18 cellular contexts compared by ENCODE assay signal in genomic region chr16:89601906-89602272, GRCh38. TPM values are rescaled to one million over a fixed set of nuclear protein-coding genes. Genes with fewer than 3 reads are reported as not detected.
DNase-seq lines count a peak whose midpoint lies in the region; ATAC-seq, FAIRE-seq and TF ChIP-seq lines count a peak whose summit lies in the region.
"Had no signal": no experiment of that assay in that cellular context is flagged by ENCODE, and none has a peak within 500 bp of the region (broad histone marks: within the 10 kb centered on the region; RNA-seq: fewer than 3 reads in every experiment).

No MANE protein-coding gene starts in this region.

- no peaks in the 10 kb centered on the region for H3K36me3 Mint-ChIP-seq in stimulated activated naive B cell treated with anti-CD40 and anti-IgM and Interleukin-4, amounts not matched to agents 10 μg/mL and 1 μg/mL and 100 μg/mL, for 72 hours

- H3K79me1 ChIP-seq in H1 (ENCODE audit: low read depth, low read length), result no peaks in the 10 kb centered on the region
- H3K79me1 ChIP-seq in neuronal stem cell (ENCODE audit: low read depth, low read length), result no peaks in the 10 kb centered on the region

- POLR2A ChIA-PET in H1 (lab: Charles Lee; ENCODE audit: partially characterized antibody), result interaction anchor here (0.7 to 1.8 kb wide), 11 partner anchors 10 to 109 kb away, joined by 3 to 8 read pairs (median 3); partner anchors contain the start of gene CHMP1A

- no peak for FAIRE-seq in H1 (lab: Jason Lieb, UNC)

- H2AK5ac ChIP-seq in H1 (ENCODE audit: low read depth, low read length) (no peak overlapping the region), neuronal stem cell (ENCODE audit: low read depth, low read length) (peak overlapping the region; percentile 93)

- no peaks in the 10 kb centered on the region for H3K36me3 ChIP-seq in DND-41 (ENCODE audit: insufficient read depth, low read length)
- no peaks in the 10 kb centered on the region for H3K36me3 ChIP-seq in NT2/D1 (ENCODE audit: insufficient read depth, insufficient read length, low read length)
- no peaks in the 10 kb centered on the region for H3K36me3 ChIP-seq in H1 (ENCODE audit: control insufficient read depth in 2 of 4, insufficient read depth in 4 of 4, low read length in 3 of 4)
- no peaks in the 10 kb centered on the region for H3K36me3 ChIP-seq in neuronal stem cell (replicated peaks in 1 of 2; ENCODE audit: control insufficient read depth in 2 of 2, insufficient read depth in 2 of 2, low read length in 2 of 2)
- H3K36me3 ChIP-seq in testis (ENCODE audit: low read depth, missing control alignments), result no peaks in the 10 kb centered on the region
- H3K36me3 ChIP-seq: thoracic aorta had no signal

- peaks cover 2% of the 10 kb centered on the region for H3K23me2 ChIP-seq in H1 (ENCODE audit: low read depth, low read length)

- H3K9ac ChIP-seq in DND-41 (ENCODE audit: low read depth, low read length) (peak overlapping the region; percentile 24; the same call in 1 of the 2 replicates), NT2/D1 (ENCODE audit: insufficient read length, low read depth) (peak overlapping the region; percentile 74), H1 (replicated peaks in 1 of 4; ENCODE audit: extremely low read depth in 1 of 4, low read depth in 3 of 4, low read length in 3 of 4) (no peak overlapping the region), neuronal stem cell (ENCODE audit: low read depth, low read length, poor library complexity) (no peak overlapping the region)

- H3K4ac ChIP-seq in H1 (replicated peaks; ENCODE audit: insufficient read length, low read depth, low read length) (no peak overlapping the region), neuronal stem cell (ENCODE audit: low read length) (no peak overlapping the region)

- peak overlapping the region; percentile 65 for H3K4me2 ChIP-seq in DND-41 (ENCODE audit: insufficient read depth, low read length)
- peak overlapping the region in 1 of 2 experiments; percentile 62; a peak in 1 of 4 replicates for H3K4me2 ChIP-seq in H1 (ENCODE audit: insufficient read depth in 1 of 2, low read depth in 2 of 2, low read length in 2 of 2)
- no peak overlapping the region for H3K4me2 ChIP-seq in neuronal stem cell (ENCODE audit: insufficient read depth, low read length, poor library complexity, severe bottlenecking)

- H3K14ac ChIP-seq in H1 (ENCODE audit: insufficient read length) (no peak overlapping the region), neuronal stem cell (ENCODE audit: low read length) (peak overlapping the region; percentile 56)

- TF ChIP-seq POLR2A in H1 (IDR thresholded peaks at IDR 0.05; ENCODE audit: control extremely low read depth in 1 of 2, low read depth in 2 of 2, low read length in 2 of 2), result no peak
- no peak for TF ChIP-seq POLR2A in testis (IDR thresholded peaks at IDR 0.05)

- H3K79me2 ChIP-seq in DND-41 (ENCODE audit: insufficient read depth, low read length) (no peaks in the 10 kb centered on the region), H1 (ENCODE audit: control insufficient read depth in 1 of 2, insufficient read depth in 2 of 2, low read length in 2 of 2) (no peaks in the 10 kb centered on the region)

- WGBS in H1 (ENCODE audit: extremely low coverage in 1 of 2, insufficient coverage in 1 of 2, insufficient read length in 1 of 2, insufficient replicate concordance in 2 of 2, low coverage in 1 of 2, low lambda C conversion rate in 2 of 2, missing lambda C conversion rate in 1 of 2), 2 experiments, result 80% methylated on average over 22 of the region's 22 CpGs; no CpG with 5 or more reads in 1 of the 2 experiments
- WGBS in neuronal stem cell (ENCODE audit: extremely low coverage in 2 of 2, insufficient read length in 2 of 2, insufficient replicate concordance in 1 of 2), 2 donors, result no CpG with 5 or more reads among the region's 22 CpGs
- 59 to 67% methylated on average over 1 to 22 of the region's 22 CpGs for WGBS in testis, 2 donors

- H2AFZ ChIP-seq in DND-41 (ENCODE audit: low read depth, low read length) (no peak overlapping the region), H1 (ENCODE audit: low read length) (no peak overlapping the region), neuronal stem cell (ENCODE audit: low read length) (peak overlapping the region; percentile 53)

- peak overlapping the region; percentile 6; the same call in 1 of the 2 replicates for H2BK12ac ChIP-seq in H1 (ENCODE audit: low read depth, low read length)
- peak overlapping the region; percentile 90 for H2BK12ac ChIP-seq in neuronal stem cell (ENCODE audit: low read length)

- no peak overlapping the region for H2BK120ac ChIP-seq in H1 (replicated peaks; ENCODE audit: low read depth, low read length)
- H2BK120ac ChIP-seq in neuronal stem cell (ENCODE audit: low read depth, low read length), result no peak overlapping the region

- H4K20me1 ChIP-seq in DND-41 (ENCODE audit: insufficient read depth, low read length) (0 out of 2 replicates have a peak, but pooled peaks cover 3% of the 10 kb centered on the region), H1 (replicated peaks in 1 of 2; ENCODE audit: control insufficient read depth in 1 of 2, insufficient read depth in 2 of 2, low read length in 2 of 2) (peaks cover 0 to 6% of the 10 kb centered on the region in 2 experiments)

- H3K23ac ChIP-seq in H1 (ENCODE audit: insufficient read length) (no peak overlapping the region), neuronal stem cell (ENCODE audit: low read depth, low read length, poor library complexity) (no peak overlapping the region)

- peaks cover 39% of the 10 kb centered on the region for H3K4me1 ChIP-seq in DND-41 (ENCODE audit: insufficient read depth, low read length)
- H3K4me1 ChIP-seq in NT2/D1 (ENCODE audit: insufficient read depth, insufficient read length), result peaks cover 28% of the 10 kb centered on the region
- H3K4me1 ChIP-seq in H1 (replicated peaks in 1 of 4; ENCODE audit: control insufficient read depth in 3 of 4, insufficient read depth in 4 of 4, low read length in 3 of 4), result peaks cover 0 to 11% (median 9%) of the 10 kb centered on the region in 4 experiments; a peak in 5 of 7 replicates
- peaks cover 20 to 35% of the 10 kb centered on the region in 2 donors for H3K4me1 ChIP-seq in neuronal stem cell (ENCODE audit: control insufficient read depth in 2 of 2, insufficient read depth in 1 of 2, low read depth in 1 of 2, low read length in 2 of 2)
- peaks cover 10% of the 10 kb centered on the region for H3K4me1 ChIP-seq in testis

- ATAC-seq in DND-41 (ENCODE audit: insufficient read depth, low read depth), result no peak
- ATAC-seq in stimulated activated naive B cell treated with anti-CD40 and anti-IgM and Interleukin-4, amounts not matched to agents 10 μg/mL and 1 μg/mL and 100 μg/mL, for 72 hours (replicated peaks), result no peak

- no peak for TF ChIP-seq RAD21 in H1 (IDR thresholded peaks at IDR 0.05 in 1 of 2, conservative IDR thresholded peaks at IDR 0.05 in 1 of 2; ENCODE audit: low read depth in 2 of 2, low read length in 2 of 2)

- intact Hi-C loops in testis (cut with DNase I; ENCODE audit: low total_unique reads), result no loop called here

- H4K8ac ChIP-seq in H1 (ENCODE audit: extremely low read depth, insufficient read depth, low read length) (no peak overlapping the region; the same call in 1 of the 2 replicates), neuronal stem cell (ENCODE audit: low read depth, low read length) (no peak overlapping the region)

- H3K9me3 Mint-ChIP-seq in stimulated activated naive B cell treated with anti-CD40 and anti-IgM and Interleukin-4, amounts not matched to agents 10 μg/mL and 1 μg/mL and 100 μg/mL, for 72 hours, result no peaks in the 10 kb centered on the region
- H3K9me3 Mint-ChIP-seq: activated T-helper 1 cell treated with anti-CD3 and anti-CD28 coated beads, Interleukin-12 subunit alpha, Interleukin-12 subunit beta, Interleukin-2, Interleukin-4 antibody, amounts not matched to agents 30 ng/mL and 10 ng/mL and 1 ng/mL, durations not matched to agents 14 hours and 24 hours and 36 hours; H9 had no signal

- no peak overlapping the region for H2BK20ac ChIP-seq in H1 (ENCODE audit: low read length)

- no peak overlapping the region for H2BK5ac ChIP-seq in H1 (ENCODE audit: low read depth, low read length)
- no peak overlapping the region for H2BK5ac ChIP-seq in neuronal stem cell (ENCODE audit: low read length)

- H3K27me3 ChIP-seq in DND-41 (ENCODE audit: insufficient read depth, low read length, poor library complexity), result no peaks in the 10 kb centered on the region
- peaks cover 7% of the 10 kb centered on the region for H3K27me3 ChIP-seq in NT2/D1 (ENCODE audit: insufficient read depth, insufficient read length)
- no peaks in the 10 kb centered on the region; a peak in 1 of 7 replicates for H3K27me3 ChIP-seq in H1 (replicated peaks in 1 of 4; ENCODE audit: control insufficient read depth in 3 of 4, extremely low read depth in 1 of 4, insufficient read depth in 3 of 4, low read length in 3 of 4)
- peaks cover 0 to 4% (median 0%) of the 10 kb centered on the region in 3 experiments for H3K27me3 ChIP-seq in neuronal stem cell (ENCODE audit: control insufficient read depth in 3 of 3, insufficient read depth in 3 of 3, low read depth in 1 of 3, low read length in 3 of 3)
- no peaks in the 10 kb centered on the region for H3K27me3 ChIP-seq in testis

- H3K27me3 Mint-ChIP-seq in stimulated activated naive B cell treated with anti-CD40 and anti-IgM and Interleukin-4, amounts not matched to agents 10 μg/mL and 1 μg/mL and 100 μg/mL, for 72 hours, result peaks cover 5 to 20% of the 10 kb centered on the region in 2 donors

- CTCF ChIA-PET in H1 (lab: Charles Lee; ENCODE audit: partially characterized antibody), result interaction anchor here (1.0 to 4.8 kb wide), 9 partner anchors 9 to 98 kb away, joined by 4 to 56 read pairs (median 7); partner anchors contain the start of gene DPEP1

- TF ChIP-seq EP300 in H1 (IDR thresholded peaks at IDR 0.05; ENCODE audit: borderline replicate concordance in 1 of 2, low read depth in 2 of 2, low read length in 2 of 2), result no peak

- no peak for DNase-seq in DND-41
- no peak for DNase-seq in NT2/D1 (ENCODE audit: low read depth, low spot score)
- DNase-seq in H1 (ENCODE audit: low read depth in 1 of 2, low spot score in 2 of 2), result no peak
- no peak for DNase-seq in neuronal stem cell (ENCODE audit: low spot score)
- no peak for DNase-seq in central memory CD4-positive, alpha-beta T cell
- no peak for DNase-seq in stimulated activated naive B cell treated with anti-CD40 and anti-IgM and Interleukin-4, amounts not matched to agents 10 μg/mL and 1 μg/mL and 100 μg/mL, for 72 hours
- DNase-seq in testis, result no peak
- DNase-seq in DMS153 (lab: John Stamatoyannopoulos, UW), result no peak
- DNase-seq: DMS79, NCI-H1417 treated with DMSO at 0.1 percent for 48 hours had no signal

- H4K91ac ChIP-seq in H1 (replicated peaks; ENCODE audit: insufficient read length, low read length) (no peak overlapping the region), neuronal stem cell (ENCODE audit: low read depth, low read length, poor library complexity) (no peak overlapping the region)

- H3K9me3 ChIP-seq in DND-41 (ENCODE audit: insufficient read depth, low read length, severe bottlenecking), result no peaks in the 10 kb centered on the region
- H3K9me3 ChIP-seq in NT2/D1 (ENCODE audit: insufficient read depth, low read length), result no peaks in the 10 kb centered on the region
- no peaks in the 10 kb centered on the region for H3K9me3 ChIP-seq in H1 (ENCODE audit: insufficient read depth in 2 of 2, low read depth in 1 of 2, low read length in 1 of 2)
- no peaks in the 10 kb centered on the region for H3K9me3 ChIP-seq in neuronal stem cell (replicated peaks in 1 of 2; ENCODE audit: control insufficient read depth in 2 of 2, insufficient read depth in 1 of 2, low read depth in 1 of 2, low read length in 2 of 2)
- no peaks in the 10 kb centered on the region for H3K9me3 ChIP-seq in testis
- H3K9me3 ChIP-seq: thoracic aorta had no signal

- H3K56ac ChIP-seq in H1 (replicated peaks; ENCODE audit: insufficient read length, low read depth, low read length), result no peak overlapping the region

- H3K27ac Mint-ChIP-seq in stimulated activated naive B cell treated with anti-CD40 and anti-IgM and Interleukin-4, amounts not matched to agents 10 μg/mL and 1 μg/mL and 100 μg/mL, for 72 hours, result no peak overlapping the region
- H3K27ac Mint-ChIP-seq: activated CD8-positive, alpha-beta T cell treated with anti-CD3 and anti-CD28 coated beads, Interleukin-2, amount 10 ng/mL, durations not matched to agents 7 days and 5 days; H9 had no signal

- no peak overlapping the region for H3K4me3 Mint-ChIP-seq in stimulated activated naive B cell treated with anti-CD40 and anti-IgM and Interleukin-4, amounts not matched to agents 10 μg/mL and 1 μg/mL and 100 μg/mL, for 72 hours
- H3K4me3 Mint-ChIP-seq: activated CD8-positive, alpha-beta T cell treated with anti-CD3 and anti-CD28 coated beads, Interleukin-2, amount 10 ng/mL, durations not matched to agents 7 days and 5 days; activated T-helper 1 cell treated with anti-CD3 and anti-CD28 coated beads, Interleukin-12 subunit alpha, Interleukin-12 subunit beta, Interleukin-2, Interleukin-4 antibody, amounts not matched to agents 30 ng/mL and 10 ng/mL and 1 ng/mL, durations not matched to agents 14 hours and 24 hours and 36 hours had no signal

- H2BK15ac ChIP-seq in H1 (ENCODE audit: low read length) (peak overlapping the region; percentile 40; the same call in 1 of the 2 replicates), neuronal stem cell (ENCODE audit: low read length) (peak overlapping the region; percentile 58)

- peaks cover 10 to 13% of the 10 kb centered on the region in 2 donors for H3K4me1 Mint-ChIP-seq in stimulated activated naive B cell treated with anti-CD40 and anti-IgM and Interleukin-4, amounts not matched to agents 10 μg/mL and 1 μg/mL and 100 μg/mL, for 72 hours

- TF ChIP-seq CTCF in DND-41 (IDR thresholded peaks at IDR 0.05; ENCODE audit: borderline replicate concordance, extremely low read depth, low read length, poor library complexity, severe bottlenecking) (no peak), H1 (IDR thresholded peaks at IDR 0.05; ENCODE audit: control extremely low read depth in 1 of 3, insufficient read depth in 1 of 3, low read depth in 1 of 3, low read length in 3 of 3) (no peak), testis (IDR thresholded peaks at IDR 0.05) (no peak)

- no peak overlapping the region for H3K18ac ChIP-seq in H1 (ENCODE audit: extremely low read depth, low read length)
- H3K18ac ChIP-seq in neuronal stem cell (ENCODE audit: low read length), result peak overlapping the region; percentile 96

- peak overlapping the region in 1 of 2 experiments; percentile 40; a peak in 1 of 4 replicates for H3K4me3 ChIP-seq in DND-41 (ENCODE audit: low read depth in 1 of 2, low read length in 2 of 2)
- H3K4me3 ChIP-seq in NT2/D1 (ENCODE audit: insufficient read length, low read depth), result no peak overlapping the region
- peak overlapping the region in 1 of 4 experiments; percentile 15; a peak in 1 of 8 replicates for H3K4me3 ChIP-seq in H1 (ENCODE audit: extremely low read depth in 1 of 4, insufficient read depth in 2 of 4, low read depth in 3 of 4, low read length in 4 of 4)
- no peak overlapping the region for H3K4me3 ChIP-seq in neuronal stem cell (ENCODE audit: low read length in 2 of 2)
- H3K4me3 ChIP-seq in testis, result no peak overlapping the region

- H4K5ac ChIP-seq in H1 (ENCODE audit: insufficient read length, low read depth, low read length), result no peak overlapping the region

- H3K27ac ChIP-seq in DND-41 (ENCODE audit: low read length), result peak overlapping the region; percentile 75
- no peak overlapping the region for H3K27ac ChIP-seq in H1 (ENCODE audit: low read depth, low read length)
- no peak overlapping the region for H3K27ac ChIP-seq in neuronal stem cell (replicated peaks; ENCODE audit: low read length)
- no peak overlapping the region for H3K27ac ChIP-seq in testis
- H3K27ac ChIP-seq: thoracic aorta, VCaP had no signal

RNA-seq across cellular contexts. Expression of gene DPEP1, which starts 11.6 kb away (rescaled TPM):
- total RNA-seq in H1 (2021; fragmentation: NEBNext Ultra II Directional; extraction: Animal tissue kit (Norgen Biotek cat#: 25700)), result 2.5 and 3.1 TPM in 2 replicates
- polyA plus RNA-seq in H1 (2011; rRNA removed) (2.8 and 3.9 TPM in 2 replicates), testis (ENCODE audit: insufficient read depth, low read depth, low replicate concordance) (105 TPM)
- polyA plus RNA-seq in H1 (2011; cell fraction: cytosol; rRNA removed), result 3.1 TPM
- polyA plus RNA-seq in H1 (2011; cell fraction: nucleus; rRNA removed), result 12.5 TPM
- polyA plus RNA-seq in H1 (2012, experiment 1 of 2), result 0.73 to 2.7 TPM (median 2.0 TPM) in 4 replicates
- 1.3 TPM for polyA plus RNA-seq in H1 (2012, experiment 2 of 2)
- polyA plus RNA-seq in H1 (2013, experiment 1 of 2), result 5.7 TPM
- polyA plus RNA-seq in H1 (2013, experiment 2 of 2), result 5.7 TPM
- 1.1 and 1.7 TPM in 2 replicates for polyA minus RNA-seq in H1 (2011; rRNA and poly(A)+ RNA removed)
- 0.73 TPM for polyA minus RNA-seq in H1 (2011; cell fraction: cytosol; rRNA and poly(A)+ RNA removed)
- 1.6 TPM for polyA minus RNA-seq in H1 (2011; cell fraction: nucleus; rRNA and poly(A)+ RNA removed)
- 1.1 TPM for polyA plus RNA-seq in neuronal stem cell (2013, experiment 1 of 2)
- 0.79 TPM for polyA plus RNA-seq in neuronal stem cell (2013, experiment 2 of 2)
- total RNA-seq in testis, result 100 to 1,000 TPM; 125 to 256 TPM
- total RNA-seq: activated CD8-positive, alpha-beta T cell treated with anti-CD3 and anti-CD28 coated beads, Interleukin-2, amount 10 ng/mL, durations not matched to agents 7 days and 5 days; activated T-helper 1 cell treated with anti-CD3 and anti-CD28 coated beads, Interleukin-12 subunit alpha, Interleukin-12 subunit beta, Interleukin-2, Interleukin-4 antibody, amounts not matched to agents 30 ng/mL and 10 ng/mL and 1 ng/mL, durations not matched to agents 14 hours and 24 hours and 36 hours; cardiac septum; skeletal muscle tissue; thoracic aorta had no signal
- polyA plus RNA-seq: BJ had no signal

RNA-seq across cellular contexts. Expression of gene CPNE7, which starts 26.3 kb away (rescaled TPM):
- total RNA-seq in H1 (2021; fragmentation: NEBNext Ultra II Directional; extraction: Animal tissue kit (Norgen Biotek cat#: 25700)), result 21.7 and 23.7 TPM in 2 replicates
- polyA plus RNA-seq in H1 (2011; rRNA removed) (10.0 and 17.2 TPM in 2 replicates), testis (ENCODE audit: insufficient read depth, low read depth, low replicate concordance) (3.3 TPM)
- polyA plus RNA-seq in H1 (2011; cell fraction: cytosol; rRNA removed), result 14.5 TPM
- 64.5 TPM for polyA plus RNA-seq in H1 (2011; cell fraction: nucleus; rRNA removed)
- polyA plus RNA-seq in H1 (2012, experiment 1 of 2), result 18.4 to 21.5 TPM (median 20.9 TPM) in 4 replicates
- 9.1 TPM for polyA plus RNA-seq in H1 (2012, experiment 2 of 2)
- polyA plus RNA-seq in H1 (2013, experiment 1 of 2), result 11.5 TPM
- polyA plus RNA-seq in H1 (2013, experiment 2 of 2), result 11.1 TPM
- 6.3 and 6.8 TPM in 2 replicates for polyA minus RNA-seq in H1 (2011; rRNA and poly(A)+ RNA removed)
- polyA minus RNA-seq in H1 (2011; cell fraction: cytosol; rRNA and poly(A)+ RNA removed), result 10.2 TPM
- polyA minus RNA-seq in H1 (2011; cell fraction: nucleus; rRNA and poly(A)+ RNA removed), result 9.5 TPM
- 1.4 TPM for polyA plus RNA-seq in neuronal stem cell (2013, experiment 1 of 2)
- polyA plus RNA-seq in neuronal stem cell (2013, experiment 2 of 2), result 1.6 TPM
- 10 to 100 TPM; 12.5 to 15.0 TPM for total RNA-seq in testis
- total RNA-seq: cardiac septum, skeletal muscle tissue, thoracic aorta had no signal

RNA-seq across cellular contexts. Expression of gene RPL13, which starts 41.4 kb away (rescaled TPM):
- 2,162 and 2,205 TPM in 2 replicates for total RNA-seq in H1 (2021; fragmentation: NEBNext Ultra II Directional; extraction: Animal tissue kit (Norgen Biotek cat#: 25700))
- polyA plus RNA-seq in H1 (2011; rRNA removed) (7,384 and 8,839 TPM in 2 replicates), testis (ENCODE audit: insufficient read depth, low read depth, low replicate concordance) (1,947 TPM)
- 6,622 TPM for polyA plus RNA-seq in H1 (2011; cell fraction: cytosol; rRNA removed)
- 4,056 TPM for polyA plus RNA-seq in H1 (2011; cell fraction: nucleus; rRNA removed)
- polyA plus RNA-seq in H1 (2012, experiment 1 of 2), result 2,424 to 3,736 TPM (median 3,320 TPM) in 4 replicates
- polyA plus RNA-seq in H1 (2012, experiment 2 of 2), result 5,566 TPM
- polyA plus RNA-seq in H1 (2013, experiment 1 of 2), result 2,736 TPM
- polyA plus RNA-seq in H1 (2013, experiment 2 of 2), result 2,737 TPM
- 403 and 524 TPM in 2 replicates for polyA minus RNA-seq in H1 (2011; rRNA and poly(A)+ RNA removed)
- 1,899 TPM for polyA minus RNA-seq in H1 (2011; cell fraction: cytosol; rRNA and poly(A)+ RNA removed)
- polyA minus RNA-seq in H1 (2011; cell fraction: nucleus; rRNA and poly(A)+ RNA removed), result 1,945 TPM
- polyA plus RNA-seq in neuronal stem cell (2013, experiment 1 of 2), result 5,003 TPM
- 4,966 TPM for polyA plus RNA-seq in neuronal stem cell (2013, experiment 2 of 2)
- 1,000 to 10,000 TPM; 1,952 to 3,862 TPM for total RNA-seq in testis

RNA-seq across cellular contexts. Expression of gene CHMP1A, which starts 55.6 kb away (rescaled TPM):
- total RNA-seq in H1 (2021; fragmentation: NEBNext Ultra II Directional; extraction: Animal tissue kit (Norgen Biotek cat#: 25700)), result 64.4 and 73.5 TPM in 2 replicates
- polyA plus RNA-seq in H1 (2011; rRNA removed), result 75.8 and 100 TPM in 2 replicates
- 104 TPM for polyA plus RNA-seq in H1 (2011; cell fraction: cytosol; rRNA removed)
- polyA plus RNA-seq in H1 (2011; cell fraction: nucleus; rRNA removed), result 118 TPM
- 46.2 to 73.1 TPM (median 70.6 TPM) in 4 replicates for polyA plus RNA-seq in H1 (2012, experiment 1 of 2)
- polyA plus RNA-seq in H1 (2012, experiment 2 of 2), result 78.8 TPM
- polyA plus RNA-seq in H1 (2013, experiment 1 of 2), result 37.5 TPM
- polyA plus RNA-seq in H1 (2013, experiment 2 of 2), result 38.9 TPM
- 48.7 and 52.9 TPM in 2 replicates for polyA minus RNA-seq in H1 (2011; rRNA and poly(A)+ RNA removed)
- 59.7 TPM for polyA minus RNA-seq in H1 (2011; cell fraction: cytosol; rRNA and poly(A)+ RNA removed)
- polyA minus RNA-seq in H1 (2011; cell fraction: nucleus; rRNA and poly(A)+ RNA removed), result 30.2 TPM
- polyA plus RNA-seq in neuronal stem cell (2013, experiment 1 of 2), result 44.9 TPM
- polyA plus RNA-seq in neuronal stem cell (2013, experiment 2 of 2), result 44.1 TPM
- total RNA-seq in testis, result 100 to 1,000 TPM; 106 to 123 TPM
- polyA plus RNA-seq in testis (ENCODE audit: insufficient read depth, low read depth, low replicate concordance), result 90.0 TPM

RNA-seq across cellular contexts. Expression of gene SPATA33, which starts 55.7 kb away (rescaled TPM):
- total RNA-seq in H1 (2021; fragmentation: NEBNext Ultra II Directional; extraction: Animal tissue kit (Norgen Biotek cat#: 25700)), result 13.5 and 16.9 TPM in 2 replicates
- polyA plus RNA-seq in H1 (2011; rRNA removed) (5.4 and 8.4 TPM in 2 replicates), testis (ENCODE audit: insufficient read depth, low read depth, low replicate concordance) (201 TPM)
- polyA plus RNA-seq in H1 (2011; cell fraction: cytosol; rRNA removed), result 6.2 TPM
- 7.4 TPM for polyA plus RNA-seq in H1 (2011; cell fraction: nucleus; rRNA removed)
- 6.9 to 11.5 TPM (median 10.4 TPM) in 4 replicates for polyA plus RNA-seq in H1 (2012, experiment 1 of 2)
- polyA plus RNA-seq in H1 (2012, experiment 2 of 2), result 7.0 TPM
- 14.6 TPM for polyA plus RNA-seq in H1 (2013, experiment 1 of 2)
- polyA plus RNA-seq in H1 (2013, experiment 2 of 2), result 15.6 TPM
- polyA minus RNA-seq in H1 (2011; rRNA and poly(A)+ RNA removed), result 6.0 TPM in 2 replicates
- polyA minus RNA-seq in H1 (2011; cell fraction: cytosol; rRNA and poly(A)+ RNA removed), result 11.2 TPM
- 8.0 TPM for polyA minus RNA-seq in H1 (2011; cell fraction: nucleus; rRNA and poly(A)+ RNA removed)
- polyA plus RNA-seq in neuronal stem cell (2013, experiment 1 of 2), result 28.9 TPM
- 29.1 TPM for polyA plus RNA-seq in neuronal stem cell (2013, experiment 2 of 2)
- total RNA-seq in testis, result 10 to 100 TPM; 45.8 to 85.0 TPM

Comparison
In these comparisons a context has a peak if more than half of its experiments do, and no peak if none do; other contexts are left out.
1. H3K9ac ChIP-seq: peak in DND-41 (single experiment) and NT2/D1 (single experiment); none in H1 (0 of 4) and neuronal stem cell (single experiment).
2. RNA of gene DPEP1, which starts 11.6 kb away (total RNA-seq): 125 to 256 TPM in testis; 2.5 to 3.1 TPM in H1; every median in the first group is over 10 times any median in the second.